Comparison of ENCODE assay signal across 8 cellular contexts in the genomic region with DNA sequence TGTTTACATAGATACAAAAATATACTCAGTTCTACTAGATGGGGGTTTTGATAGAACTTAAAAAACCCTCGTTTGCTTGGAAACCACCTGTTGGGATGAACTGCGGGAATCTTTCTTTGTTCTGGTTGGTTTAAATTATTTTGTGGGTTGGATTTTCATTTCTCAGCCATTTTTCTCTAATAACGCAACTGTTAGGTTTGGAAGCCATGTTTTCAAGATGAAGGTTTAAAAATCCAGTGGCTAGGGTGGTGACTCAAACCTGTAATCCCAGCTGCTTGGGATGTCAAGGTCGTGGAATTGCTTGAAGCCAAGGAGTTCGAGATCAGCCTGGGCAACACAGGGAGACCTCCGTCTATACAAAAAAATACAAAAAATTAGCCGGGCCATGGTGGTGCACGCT. TPM values are rescaled to one million over a fixed set of nuclear protein-coding genes. Genes with fewer than 3 reads are reported as not detected.
A peak's percentile ranks its signal among the peaks of the same experiment; 100 is the strongest.
DNase-seq lines count a peak whose midpoint lies in the region; ATAC-seq and TF ChIP-seq lines count a peak whose summit lies in the region.

No MANE protein-coding gene starts in this region.

- H3K27me3 Mint-ChIP-seq in HFFc6 (ENCODE audit: insufficient read depth) (peaks cover 2% of the 10 kb centered on the region; the same call in 1 of the 2 replicates), memory B cell (peaks cover 5% of the 10 kb centered on the region)

- H3K4me1 ChIP-seq in adrenal gland (replicated peaks in 1 of 2): peaks cover 23 to 48% of the 10 kb centered on the region in 2 donors
- H3K4me1 ChIP-seq in aorta (ENCODE audit: control insufficient read depth in 1 of 2, insufficient read depth in 2 of 2, low read length in 2 of 2): peaks cover 0 to 4% of the 10 kb centered on the region in 2 donors

- peak overlapping the region in 4 of 5 donors; percentile 15 to 95 (median 76) for H3K27ac ChIP-seq in adrenal gland
- H3K27ac ChIP-seq in aorta (ENCODE audit: low read depth in 1 of 2, low read length in 2 of 2): no peak overlapping the region

- H3K27ac Mint-ChIP-seq in HFFc6 (peak overlapping the region; percentile 68; the same call in 1 of the 2 replicates), memory B cell (no peak overlapping the region)

- CTCF ChIA-PET in AG04449 (lab: Yijun Ruan, JAX): no interaction called here

- H3K4me3 ChIP-seq in AG04449 (ENCODE audit: low read depth, low read length) (peak overlapping the region; percentile 3), adrenal gland (peak overlapping the region in 2 of 4 donors; percentile 69 to 82), aorta (ENCODE audit: low read length in 2 of 2) (peak overlapping the region in 1 of 2 donors; percentile 12)

- no peaks in the 10 kb centered on the region for H3K27me3 ChIP-seq in adrenal gland
- no peaks in the 10 kb centered on the region for H3K27me3 ChIP-seq in aorta (ENCODE audit: control insufficient read depth in 1 of 2, insufficient read depth in 2 of 2, low read length in 1 of 2)

- no peaks in the 10 kb centered on the region for H3K9me3 Mint-ChIP-seq in HFFc6
- no peaks in the 10 kb centered on the region for H3K9me3 Mint-ChIP-seq in memory B cell

- POLR2A ChIA-PET in AG04449 (lab: Yijun Ruan, JAX): no interaction called here

- TF ChIP-seq CTCF in AG04449 (IDR thresholded peaks at IDR 0.05; ENCODE audit: insufficient read depth, low read length, missing control alignments): no peak
- no peak for TF ChIP-seq CTCF in HFFc6 (IDR thresholded peaks at IDR 0.05)
- TF ChIP-seq CTCF in adrenal gland (IDR thresholded peaks at IDR 0.05): no peak

- ATAC-seq in memory B cell (ENCODE audit: low read depth): no peak
- no peak for ATAC-seq in aorta (ENCODE audit: low FRiP score)

- H3K9me3 ChIP-seq in adrenal gland (replicated peaks in 1 of 3) (no peaks in the 10 kb centered on the region), aorta (ENCODE audit: control insufficient read depth, low read length) (no peaks in the 10 kb centered on the region)

- DNase-seq in AG04449 (ENCODE audit: low read depth, low spot score) (no peak), HFFc6 (no peak), adrenal gland (peak in 1 of 7 donors; percentile 21), memory B cell (ENCODE audit: low spot score in 2 of 2) (no peak), AG08395 (ENCODE audit: low spot score) (no peak), aorta (no peak), NCI-H1930 (lab: John Stamatoyannopoulos, UW) (no peak)
- no peak for DNase-seq in stimulated activated CD4-positive, alpha-beta T cell treated with anti-CD3 and anti-CD28 coated beads, Interleukin-2, amount 100 ng/mL, for 48 hours

- no peak for TF ChIP-seq POLR2A in adrenal gland (IDR thresholded peaks at IDR 0.05)

- H3K36me3 ChIP-seq in adrenal gland (replicated peaks in 1 of 2) (no peaks in the 10 kb centered on the region), aorta (ENCODE audit: control insufficient read depth in 1 of 2, insufficient read depth in 2 of 2, low read length in 1 of 2) (no peaks in the 10 kb centered on the region)

- 49 to 62% (median 56%) methylated on average over 8 of the region's 8 CpGs for WGBS in adrenal gland, 4 donors
- WGBS in aorta, 2 donors: 79 to 89% methylated on average over 8 of the region's 8 CpGs

- intact Hi-C loops in adrenal gland (cut with DNase I) (no loop called here), aorta (cut with DNase I) (loop anchor here in 1 of 2 donors (5.0 kb wide), 1 partner anchor 131 kb away; a partner anchor contains a TSS)

- H3K36me3 Mint-ChIP-seq in HFFc6 (ENCODE audit: low read depth): 0 out of 2 replicates have a peak, but pooled peaks cover 10% of the 10 kb centered on the region
- peaks cover 9% of the 10 kb centered on the region for H3K36me3 Mint-ChIP-seq in memory B cell

- H3K4me1 Mint-ChIP-seq in HFFc6 (ENCODE audit: low read depth) (peaks cover 45% of the 10 kb centered on the region), memory B cell (peaks cover 34% of the 10 kb centered on the region)

- H3K4me3 Mint-ChIP-seq in HFFc6 (peak overlapping the region; percentile 94), memory B cell (peak overlapping the region; percentile 90)

RNA-seq across cellular contexts. Expression of a gene that starts 1.6 kb away (rescaled TPM):
- 10 to 100 TPM; 45.8 to 53.8 (median 47.1) TPM for total RNA-seq in HFFc6 (2021; fragmentation: NEBNext Ultra II Directional; extraction: Animal tissue kit (Norgen Biotek cat#: 25700))
- 10 to 100 TPM; 37.4 to 85.9 (median 71.1) TPM for total RNA-seq in adrenal gland
- 10 to 100 TPM; 21.6 to 81.9 (median 23.2) TPM for polyA plus RNA-seq in adrenal gland
- total RNA-seq in aorta: 10 to 100 TPM; 51.4 to 55.9 TPM
- 10 to 100 TPM; 29.0 to 36.7 TPM for polyA plus RNA-seq in aorta

Comparison
In these comparisons a context has a peak if more than half of its experiments do, and no peak if none do; other contexts are left out.
1. H3K27ac ChIP-seq: peak in adrenal gland (4 of 5); none in aorta (0 of 2).